In the genomic region with DNA sequence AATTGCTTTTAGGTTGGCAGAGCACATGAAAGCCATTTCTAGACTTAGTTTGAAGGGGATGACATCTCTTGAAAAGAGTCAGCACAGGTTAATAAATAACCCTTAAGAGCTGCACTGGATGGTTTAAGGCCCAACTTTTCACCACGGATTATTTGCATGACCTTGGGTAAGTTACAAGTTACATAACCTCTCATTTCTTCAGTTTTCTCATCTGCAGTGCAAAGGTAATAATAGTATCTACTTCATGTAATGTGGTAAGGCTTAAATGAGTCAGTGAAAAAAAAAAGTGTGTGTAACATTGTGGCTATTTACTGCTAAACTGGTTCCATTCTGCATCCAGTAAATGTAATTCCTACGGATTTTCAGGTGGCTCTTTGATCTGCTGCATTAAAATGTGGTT, we compare ENCODE assay signal across 1 cellular context.
A peak's percentile ranks its signal among the peaks of the same experiment; 100 is the strongest.
TF ChIP-seq lines count a peak whose summit lies in the region.

No MANE protein-coding gene starts in this region.

TF ChIP-seq in HepG2, 621 proteins besides CTCF, POLR2A, EP300 and RAD21 (continued from another document):
- TF ChIP-seq, protein P1, sequence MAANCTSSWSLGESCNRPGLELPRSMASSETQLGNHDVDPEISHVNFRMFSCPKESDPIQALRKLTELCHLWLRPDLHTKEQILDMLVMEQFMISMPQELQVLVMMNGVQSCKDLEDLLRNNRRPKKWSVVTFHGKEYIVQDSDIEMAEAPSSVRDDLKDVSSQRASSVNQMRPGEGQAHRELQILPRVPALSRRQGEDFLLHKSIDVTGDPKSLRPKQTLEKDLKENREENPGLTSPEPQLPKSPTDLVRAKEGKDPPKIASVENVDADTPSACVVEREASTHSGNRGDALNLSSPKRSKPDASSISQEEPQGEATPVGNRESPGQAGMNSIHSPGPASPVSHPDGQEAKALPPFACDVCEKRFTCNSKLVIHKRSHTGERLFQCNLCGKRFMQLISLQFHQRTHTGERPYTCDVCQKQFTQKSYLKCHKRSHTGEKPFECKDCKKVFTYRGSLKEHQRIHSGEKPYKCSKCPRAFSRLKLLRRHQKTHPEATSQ (CRISPR knock-in tag; IDR thresholded peaks at IDR 0.05; ENCODE audit: borderline replicate concordance) = peak; percentile 48; the same call in 1 of the 2 replicates
- TF ChIP-seq FOXJ3 (CRISPR knock-in tag; IDR thresholded peaks at IDR 0.05; ENCODE audit: borderline replicate concordance) (peak; percentile 48; the same call in 1 of the 2 replicates), RXRB (CRISPR knock-in tag; IDR thresholded peaks at IDR 0.05; ENCODE audit: borderline replicate concordance) (peak; percentile 52; the same call in 1 of the 2 replicates), ZSCAN25 (CRISPR knock-in tag; IDR thresholded peaks at IDR 0.05) (no peak), ZNF563 (CRISPR knock-in tag; IDR thresholded peaks at IDR 0.05) (no peak), ZMYM4 (CRISPR knock-in tag; IDR thresholded peaks at IDR 0.05) (peak; percentile 84), RBM39 (IDR thresholded peaks at IDR 0.05; ENCODE audit: low read depth, low read length, poor library complexity, severe bottlenecking) (no peak), NCOA2 (CRISPR knock-in tag; IDR thresholded peaks at IDR 0.05) (peak; percentile 62), KAT8 (CRISPR knock-in tag; IDR thresholded peaks at IDR 0.05) (0 out of 2 replicates have a peak, but pooled peaks have one; percentile 30), ZNF644 (CRISPR knock-in tag; IDR thresholded peaks at IDR 0.05; ENCODE audit: low read depth) (peak; percentile 69; the same call in 1 of the 2 replicates), ZNF775 (CRISPR knock-in tag; IDR thresholded peaks at IDR 0.05; ENCODE audit: borderline replicate concordance) (no peak), EHMT2 (IDR thresholded peaks at IDR 0.05; ENCODE audit: borderline replicate concordance, low read depth, low read length) (peak; percentile 40; the same call in 1 of the 2 replicates), ZNF552 (CRISPR knock-in tag; IDR thresholded peaks at IDR 0.05; ENCODE audit: borderline replicate concordance) (no peak), PLRG1 (conservative IDR thresholded peaks at IDR 0.05) (no peak), SOX5 (CRISPR knock-in tag; IDR thresholded peaks at IDR 0.05; ENCODE audit: borderline replicate concordance) (peak; percentile 17; the same call in 1 of the 2 replicates), RFX1 (IDR thresholded peaks at IDR 0.05) (no peak), SIX1 (CRISPR knock-in tag; IDR thresholded peaks at IDR 0.05; ENCODE audit: borderline replicate concordance) (0 out of 2 replicates have a peak, but pooled peaks have one; percentile 42), THAP11 (CRISPR knock-in tag; IDR thresholded peaks at IDR 0.05) (peak; percentile 45; the same call in 1 of the 2 replicates), ZNF652 (CRISPR knock-in tag; IDR thresholded peaks at IDR 0.05; ENCODE audit: borderline replicate concordance, low read depth) (no peak)
- TF ChIP-seq, protein P2, sequence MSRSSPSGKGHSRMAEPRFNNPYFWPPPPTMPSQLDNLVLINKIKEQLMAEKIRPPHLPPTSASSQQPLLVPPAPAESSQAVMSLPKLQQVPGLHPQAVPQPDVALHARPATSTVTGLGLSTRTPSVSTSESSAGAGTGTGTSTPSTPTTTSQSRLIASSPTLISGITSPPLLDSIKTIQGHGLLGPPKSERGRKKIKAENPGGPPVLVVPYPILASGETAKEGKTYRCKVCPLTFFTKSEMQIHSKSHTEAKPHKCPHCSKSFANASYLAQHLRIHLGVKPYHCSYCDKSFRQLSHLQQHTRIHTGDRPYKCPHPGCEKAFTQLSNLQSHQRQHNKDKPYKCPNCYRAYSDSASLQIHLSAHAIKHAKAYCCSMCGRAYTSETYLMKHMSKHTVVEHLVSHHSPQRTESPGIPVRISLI (CRISPR knock-in tag; IDR thresholded peaks at IDR 0.05; ENCODE audit: borderline replicate concordance) = peak; percentile 60; the same call in 1 of the 2 replicates
- TF ChIP-seq, protein P3, sequence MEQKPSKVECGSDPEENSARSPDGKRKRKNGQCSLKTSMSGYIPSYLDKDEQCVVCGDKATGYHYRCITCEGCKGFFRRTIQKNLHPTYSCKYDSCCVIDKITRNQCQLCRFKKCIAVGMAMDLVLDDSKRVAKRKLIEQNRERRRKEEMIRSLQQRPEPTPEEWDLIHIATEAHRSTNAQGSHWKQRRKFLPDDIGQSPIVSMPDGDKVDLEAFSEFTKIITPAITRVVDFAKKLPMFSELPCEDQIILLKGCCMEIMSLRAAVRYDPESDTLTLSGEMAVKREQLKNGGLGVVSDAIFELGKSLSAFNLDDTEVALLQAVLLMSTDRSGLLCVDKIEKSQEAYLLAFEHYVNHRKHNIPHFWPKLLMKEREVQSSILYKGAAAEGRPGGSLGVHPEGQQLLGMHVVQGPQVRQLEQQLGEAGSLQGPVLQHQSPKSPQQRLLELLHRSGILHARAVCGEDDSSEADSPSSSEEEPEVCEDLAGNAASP (CRISPR knock-in tag; IDR thresholded peaks at IDR 0.05; ENCODE audit: borderline replicate concordance) = 0 out of 2 replicates have a peak, but pooled peaks have one; percentile 32
- TF ChIP-seq, protein P4, sequence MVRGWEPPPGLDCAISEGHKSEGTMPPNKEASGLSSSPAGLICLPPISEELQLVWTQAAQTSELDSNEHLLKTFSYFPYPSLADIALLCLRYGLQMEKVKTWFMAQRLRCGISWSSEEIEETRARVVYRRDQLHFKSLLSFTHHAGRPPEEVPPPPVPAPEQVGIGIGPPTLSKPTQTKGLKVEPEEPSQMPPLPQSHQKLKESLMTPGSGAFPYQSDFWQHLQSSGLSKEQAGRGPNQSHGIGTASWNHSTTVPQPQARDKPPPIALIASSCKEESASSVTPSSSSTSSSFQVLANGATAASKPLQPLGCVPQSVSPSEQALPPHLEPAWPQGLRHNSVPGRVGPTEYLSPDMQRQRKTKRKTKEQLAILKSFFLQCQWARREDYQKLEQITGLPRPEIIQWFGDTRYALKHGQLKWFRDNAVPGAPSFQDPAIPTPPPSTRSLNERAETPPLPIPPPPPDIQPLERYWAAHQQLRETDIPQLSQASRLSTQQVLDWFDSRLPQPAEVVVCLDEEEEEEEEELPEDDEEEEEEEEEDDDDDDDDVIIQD (CRISPR knock-in tag; IDR thresholded peaks at IDR 0.05; ENCODE audit: low read depth) = peak; percentile 82
- TF ChIP-seq, protein P5, sequence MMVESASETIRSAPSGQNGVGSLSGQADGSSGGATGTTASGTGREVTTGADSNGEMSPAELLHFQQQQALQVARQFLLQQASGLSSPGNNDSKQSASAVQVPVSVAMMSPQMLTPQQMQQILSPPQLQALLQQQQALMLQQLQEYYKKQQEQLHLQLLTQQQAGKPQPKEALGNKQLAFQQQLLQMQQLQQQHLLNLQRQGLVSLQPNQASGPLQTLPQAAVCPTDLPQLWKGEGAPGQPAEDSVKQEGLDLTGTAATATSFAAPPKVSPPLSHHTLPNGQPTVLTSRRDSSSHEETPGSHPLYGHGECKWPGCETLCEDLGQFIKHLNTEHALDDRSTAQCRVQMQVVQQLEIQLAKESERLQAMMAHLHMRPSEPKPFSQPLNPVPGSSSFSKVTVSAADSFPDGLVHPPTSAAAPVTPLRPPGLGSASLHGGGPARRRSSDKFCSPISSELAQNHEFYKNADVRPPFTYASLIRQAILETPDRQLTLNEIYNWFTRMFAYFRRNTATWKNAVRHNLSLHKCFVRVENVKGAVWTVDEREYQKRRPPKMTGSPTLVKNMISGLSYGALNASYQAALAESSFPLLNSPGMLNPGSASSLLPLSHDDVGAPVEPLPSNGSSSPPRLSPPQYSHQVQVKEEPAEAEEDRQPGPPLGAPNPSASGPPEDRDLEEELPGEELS (CRISPR knock-in tag; IDR thresholded peaks at IDR 0.05) = peak; percentile 15; the same call in 1 of the 2 replicates
